ENCODE assay signal across 8 cellular contexts in the genomic region with DNA sequence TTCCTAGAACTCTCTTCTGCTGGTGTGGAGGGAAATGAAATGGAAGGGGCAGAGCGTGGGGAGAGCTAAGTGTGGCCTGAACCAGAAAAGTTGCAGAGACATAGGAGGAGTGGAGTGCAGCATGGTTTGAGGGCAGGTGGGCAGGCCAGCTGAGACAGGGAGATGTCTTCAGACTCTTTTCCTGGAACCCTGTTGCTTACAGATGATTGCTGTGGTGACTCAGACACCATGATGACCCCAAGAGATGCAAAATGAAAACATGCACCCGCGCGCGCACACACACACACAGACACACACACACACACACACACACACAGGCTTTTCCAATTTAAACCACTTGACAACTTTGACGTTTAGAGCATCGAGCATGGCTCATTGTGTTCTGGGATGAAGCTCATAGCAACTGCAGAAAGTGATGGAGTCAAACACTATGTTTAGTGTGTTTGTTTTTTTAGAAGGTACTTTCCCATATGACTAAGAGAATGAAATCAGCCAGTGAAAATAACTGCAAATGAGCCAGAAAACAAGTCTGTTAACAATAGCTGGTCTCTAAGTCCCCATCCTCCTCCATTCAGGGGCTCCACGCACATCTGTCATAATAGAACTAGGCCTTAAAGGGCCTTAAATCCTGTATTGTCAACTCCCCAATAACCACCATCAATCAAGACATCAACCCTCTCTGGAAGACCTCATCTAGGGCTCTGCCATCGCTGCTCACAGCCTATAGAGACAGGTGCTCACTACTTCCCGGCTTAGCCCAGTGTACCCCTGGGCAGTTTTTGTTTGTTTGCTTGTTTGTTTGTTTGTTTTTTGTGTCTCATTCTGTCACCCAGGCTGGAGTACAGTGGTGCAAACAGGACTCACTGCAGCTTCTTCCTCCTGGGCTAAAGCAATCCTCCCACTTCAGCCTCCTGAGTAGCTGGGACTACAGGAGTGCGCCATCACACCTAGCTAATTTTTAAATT. TPM values are rescaled to one million over a fixed set of nuclear protein-coding genes. Genes with fewer than 3 reads are reported as not detected.
DNase-seq lines count a peak whose midpoint lies in the region; ATAC-seq and TF ChIP-seq lines count a peak whose summit lies in the region.

No MANE protein-coding gene starts in this region.

- peaks cover 10 to 12% of the 10 kb centered on the region in 2 donors for H3K4me1 Mint-ChIP-seq in natural killer cell treated with Interleukin-12 subunit alpha and Interleukin-12 subunit beta and Interleukin-15 and Interleukin-18, amount 100 ng/mL, for 72 hours (ENCODE audit: low read depth in 2 of 2)
- H3K4me1 Mint-ChIP-seq in natural killer cell (no peaks in the 10 kb centered on the region), Caco-2 (ENCODE audit: low read depth, unreplicated experiment) (no peaks in the 10 kb centered on the region), nephron progenitor cell (peaks cover 33% of the 10 kb centered on the region)

- intact Hi-C loops in natural killer cell (cut with micrococcal nuclease) (no loop called here), Caco-2 (cut with micrococcal nuclease; ENCODE audit: unreplicated experiment) (no loop called here)

- no peaks in the 10 kb centered on the region for H3K9me3 ChIP-seq in Caco-2

- CTCF ChIA-PET in Caco-2 (lab: Charles Lee) = interaction anchor here (0.9 to 1.0 kb wide), 2 partner anchors 10 to 87 kb away, joined by 3 read pairs; partner anchors contain the start of gene TMOD1

- H3K27ac Mint-ChIP-seq in natural killer cell treated with Interleukin-12 subunit alpha and Interleukin-12 subunit beta and Interleukin-15 and Interleukin-18, amount 100 ng/mL, for 72 hours = peak overlapping the region in 1 of 2 donors; percentile 29
- H3K27ac Mint-ChIP-seq in natural killer cell = no peak overlapping the region
- no peak overlapping the region for H3K27ac Mint-ChIP-seq in Caco-2 (ENCODE audit: unreplicated experiment)
- H3K27ac Mint-ChIP-seq in nephron progenitor cell = no peak overlapping the region

- BruUV-seq in Caco-2 (replicated peaks; lab: Mats Ljungman, UMichigan) = no TSS peak

- peak in 1 of 2 donors; percentile 78 for ATAC-seq in natural killer cell treated with Interleukin-12 subunit alpha and Interleukin-12 subunit beta and Interleukin-15 and Interleukin-18, amount 100 ng/mL, for 72 hours
- ATAC-seq in natural killer cell (no peak), HG03108 (IDR thresholded peaks at IDR 0.05; ENCODE audit: unreplicated experiment) (peak; percentile 43)
- ATAC-seq in stimulated activated naive CD8-positive, alpha-beta T cell treated with anti-CD3 and anti-CD28 coated beads, Interleukin-15, Interleukin-2, amounts not matched to agents 100 U/mL and 50 U/mL, for 24 hours = peak; percentile 37

- H3K36me3 ChIP-seq in Caco-2 (ENCODE audit: control insufficient read depth, insufficient read depth, low read length) = no peaks in the 10 kb centered on the region

- H3K36me3 Mint-ChIP-seq in natural killer cell treated with Interleukin-12 subunit alpha and Interleukin-12 subunit beta and Interleukin-15 and Interleukin-18, amount 100 ng/mL, for 72 hours = no peaks in the 10 kb centered on the region
- no peaks in the 10 kb centered on the region for H3K36me3 Mint-ChIP-seq in natural killer cell
- no peaks in the 10 kb centered on the region for H3K36me3 Mint-ChIP-seq in Caco-2 (ENCODE audit: insufficient read depth, unreplicated experiment)
- H3K36me3 Mint-ChIP-seq in nephron progenitor cell (ENCODE audit: low read depth) = no peaks in the 10 kb centered on the region

- no peak for DNase-seq in natural killer cell treated with Interleukin-12 subunit alpha and Interleukin-12 subunit beta and Interleukin-15 and Interleukin-18, amount 100 ng/mL, for 72 hours (ENCODE audit: low spot score)
- no peak for DNase-seq in natural killer cell
- peak; percentile 62 for DNase-seq in choroid plexus epithelial cell (ENCODE audit: low read depth)
- DNase-seq in stimulated activated naive CD8-positive, alpha-beta T cell treated with anti-CD3 and anti-CD28 coated beads, Interleukin-15, Interleukin-2, amounts not matched to agents 100 U/mL and 50 U/mL, for 24 hours = no peak
- DNase-seq in Caco-2 = no peak
- DNase-seq in nephron progenitor cell = no peak
- no peak for DNase-seq in activated CD4-positive, alpha-beta T cell treated with anti-CD3 and anti-CD28 coated beads, Interleukin-2, amount 50 U/mL, for 4 hours

- TF ChIP-seq CTCF in natural killer cell (IDR thresholded peaks at IDR 0.05) = no peak
- no peak for TF ChIP-seq CTCF in choroid plexus epithelial cell (conservative IDR thresholded peaks at IDR 0.05; ENCODE audit: low read depth, low read length)
- no peak for TF ChIP-seq CTCF in Caco-2 (IDR thresholded peaks at IDR 0.05; ENCODE audit: insufficient read depth in 1 of 2, low read depth in 1 of 2, low read length in 1 of 2, severe bottlenecking in 1 of 2, unreplicated experiment in 1 of 2)
- no peak for TF ChIP-seq CTCF in nephron progenitor cell (IDR thresholded peaks at IDR 0.05)

- no peaks in the 10 kb centered on the region for H3K9me3 Mint-ChIP-seq in natural killer cell treated with Interleukin-12 subunit alpha and Interleukin-12 subunit beta and Interleukin-15 and Interleukin-18, amount 100 ng/mL, for 72 hours
- H3K9me3 Mint-ChIP-seq in natural killer cell (no peaks in the 10 kb centered on the region), Caco-2 (ENCODE audit: unreplicated experiment) (no peaks in the 10 kb centered on the region), nephron progenitor cell (no peaks in the 10 kb centered on the region)

- POLR2A ChIA-PET in Caco-2 (lab: Charles Lee) = no interaction called here

- no peak overlapping the region for H3K4me3 ChIP-seq in choroid plexus epithelial cell (ENCODE audit: low read depth, low read length)
- no peak overlapping the region for H3K4me3 ChIP-seq in Caco-2 (ENCODE audit: low read depth, low read length)

- 0 out of 2 replicates have a peak, but pooled peaks cover 2% of the 10 kb centered on the region for H3K27me3 ChIP-seq in Caco-2 (replicated peaks; ENCODE audit: control insufficient read depth, insufficient read depth, low read length)

- peak overlapping the region; percentile 5 for H3K4me3 Mint-ChIP-seq in natural killer cell treated with Interleukin-12 subunit alpha and Interleukin-12 subunit beta and Interleukin-15 and Interleukin-18, amount 100 ng/mL, for 72 hours
- H3K4me3 Mint-ChIP-seq in natural killer cell (no peak overlapping the region), Caco-2 (ENCODE audit: unreplicated experiment) (no peak overlapping the region), nephron progenitor cell (no peak overlapping the region)

- no peaks in the 10 kb centered on the region for H3K4me1 ChIP-seq in Caco-2

- peaks cover 3 to 15% of the 10 kb centered on the region in 2 donors for H3K27me3 Mint-ChIP-seq in natural killer cell treated with Interleukin-12 subunit alpha and Interleukin-12 subunit beta and Interleukin-15 and Interleukin-18, amount 100 ng/mL, for 72 hours
- H3K27me3 Mint-ChIP-seq in natural killer cell (ENCODE audit: low read depth in 2 of 2) (peaks cover under 1 to 5% of the 10 kb centered on the region in 2 donors), Caco-2 (ENCODE audit: insufficient read depth, unreplicated experiment) (no peaks in the 10 kb centered on the region), nephron progenitor cell (ENCODE audit: low read depth, poor library complexity) (peaks cover 25% of the 10 kb centered on the region)

RNA-seq across cellular contexts. Expression of gene TMOD1, which starts 9.6 kb away (rescaled TPM):
- 1 to 10 TPM; 1.1 to 2.1 TPM for total RNA-seq in natural killer cell treated with Interleukin-12 subunit alpha and Interleukin-12 subunit beta and Interleukin-15 and Interleukin-18, amount 100 ng/mL, for 72 hours
- total RNA-seq in natural killer cell (1 to 10 TPM; 1.9 to 3.2 (median 2.0) TPM), Caco-2 (2022) (1.00 and 1.1 TPM in 2 replicates)

Comparison
In these comparisons a context has a peak if more than half of its experiments do, and no peak if none do; other contexts are left out.
1. ATAC-seq: peak in HG03108 (single experiment) and stimulated activated naive CD8-positive, alpha-beta T cell treated with anti-CD3 and anti-CD28 coated beads, Interleukin-15, Interleukin-2, amounts not matched to agents 100 U/mL and 50 U/mL, for 24 hours (single experiment); none in natural killer cell (0 of 3).